Comparison of ENCODE assay signal across 19 cellular contexts in genomic region chr10:132242103-132242840, GRCh38. TPM values are rescaled to one million over a fixed set of nuclear protein-coding genes. Genes with fewer than 3 reads are reported as not detected.
A peak's percentile ranks its signal among the peaks of the same experiment; 100 is the strongest.
DNase-seq lines count a peak whose midpoint lies in the region; ATAC-seq and TF ChIP-seq lines count a peak whose summit lies in the region.
"Had no signal": no experiment of that assay in that cellular context is flagged by ENCODE, and none has a peak within 500 bp of the region (broad histone marks: within the 10 kb centered on the region; RNA-seq: fewer than 3 reads in every experiment).

No MANE protein-coding gene starts in this region.

- no peaks in the 10 kb centered on the region for H3K9me3 ChIP-seq in right cardiac atrium (ENCODE audit: control insufficient read depth, low read length)
- H3K9me3 ChIP-seq: BLaER1 treated with 17β-estradiol and CSF1 and Interleukin-3, amounts not matched to agents 10 nM and 100 nM had no signal

- H3K9me3 Mint-ChIP-seq in neural crest cell (no peaks in the 10 kb centered on the region), progenitor cell of endocrine pancreas (ENCODE audit: low read depth) (no peaks in the 10 kb centered on the region)
- H3K9me3 Mint-ChIP-seq: CD4-positive, alpha-beta T cell; CD8-positive, alpha-beta memory T cell had no signal

- H3K27me3 ChIP-seq in right cardiac atrium (ENCODE audit: control insufficient read depth, insufficient read depth) = no peaks in the 10 kb centered on the region

- H3K27ac Mint-ChIP-seq in neural crest cell (ENCODE audit: unreplicated experiment) (peak overlapping the region; percentile 43), progenitor cell of endocrine pancreas (peak overlapping the region; percentile 56)
- H3K27ac Mint-ChIP-seq: B cell; CD4-positive, alpha-beta T cell had no signal

- intact Hi-C loops in right cardiac atrium (cut with DNase I) (no loop called here), cardiac septum (cut with DNase I) (no loop called here)

- 83% methylated on average over 23 of the region's 23 CpGs for WGBS in right cardiac atrium

- H3K4me3 Mint-ChIP-seq in neural crest cell (no peak overlapping the region), progenitor cell of endocrine pancreas (ENCODE audit: low read depth) (no peak overlapping the region)
- H3K4me3 Mint-ChIP-seq: B cell; CD14-positive monocyte; CD4-positive, alpha-beta T cell; CD8-positive, alpha-beta memory T cell had no signal

- H3K27me3 Mint-ChIP-seq in neural crest cell (ENCODE audit: low read depth) = no peaks in the 10 kb centered on the region
- H3K27me3 Mint-ChIP-seq in progenitor cell of endocrine pancreas = peaks cover 11% of the 10 kb centered on the region
- H3K27me3 Mint-ChIP-seq: B cell; CD4-positive, alpha-beta T cell; CD8-positive, alpha-beta memory T cell had no signal

- no peak overlapping the region for H3K27ac ChIP-seq in right cardiac atrium (ENCODE audit: low read length)
- H3K27ac ChIP-seq: 22Rv1; BLaER1 treated with 17β-estradiol and CSF1 and Interleukin-3, amounts not matched to agents 10 nM and 100 nM had no signal

- H3K4me1 ChIP-seq in right cardiac atrium (ENCODE audit: control insufficient read depth, insufficient read depth, low read length) = no peaks in the 10 kb centered on the region

- ATAC-seq in right cardiac atrium = no peak
- ATAC-seq in left lobe of liver = no peak
- ATAC-seq: GM12878 had no signal

- H3K36me3 Mint-ChIP-seq in neural crest cell (ENCODE audit: low read depth) (no peaks in the 10 kb centered on the region), progenitor cell of endocrine pancreas (ENCODE audit: insufficient read depth) (no peaks in the 10 kb centered on the region)

- H3K4me1 Mint-ChIP-seq in neural crest cell (peaks cover 19% of the 10 kb centered on the region), progenitor cell of endocrine pancreas (ENCODE audit: low read depth) (no peaks in the 10 kb centered on the region)
- H3K4me1 Mint-ChIP-seq: B cell had no signal

- TF ChIP-seq CTCF in neural crest cell (conservative IDR thresholded peaks at IDR 0.05) (no peak), progenitor cell of endocrine pancreas (IDR thresholded peaks at IDR 0.05; ENCODE audit: unreplicated experiment) (no peak)

- peak in 2 of 3 donors; percentile 22 to 47 for DNase-seq in right cardiac atrium
- no peak for DNase-seq in cardiac septum (ENCODE audit: low spot score)
- no peak for DNase-seq in neural crest cell (ENCODE audit: low read depth, low spot score)
- no peak for DNase-seq in progenitor cell of endocrine pancreas (ENCODE audit: low spot score, unreplicated experiment)
- no peak for DNase-seq in inferior parietal cortex (ENCODE audit: extremely low spot score)
- no peak for DNase-seq in left lobe of liver (ENCODE audit: low spot score)
- DNase-seq: CD4-positive, alpha-beta T cell; CD8-positive, alpha-beta memory T cell; DMS 273 treated with DMSO at 0.1 percent for 48 hours; DMS79; EL; GDM1; H7; HCEC 1CT had no signal

- H3K4me3 ChIP-seq in right cardiac atrium (ENCODE audit: low read length) = no peak overlapping the region
- H3K4me3 ChIP-seq: BLaER1 treated with 17β-estradiol and CSF1 and Interleukin-3, amounts not matched to agents 10 nM and 100 nM; GM12878 had no signal

RNA-seq across cellular contexts. Expression of gene DPYSL4, which starts 55.5 kb away (rescaled TPM):
- total RNA-seq in right cardiac atrium (10 to 100 TPM in 1 of 4 donors, 1 to 10 TPM in 3; 1.9 to 13.8 (median 5.6) TPM), cardiac septum (55.4 TPM), neural crest cell (145 and 155 TPM in 2 replicates), progenitor cell of endocrine pancreas (54.6 and 55.9 TPM in 2 replicates), left lobe of liver (0.08 TPM)
- 11.0 TPM for polyA plus RNA-seq in right cardiac atrium
- polyA plus RNA-seq: CD14-positive monocyte; CD8-positive, alpha-beta memory T cell had no signal

Comparison
In these comparisons a context has a peak if more than half of its experiments do, and no peak if none do; other contexts are left out.
1. DNase-seq: peak in right cardiac atrium (2 of 3); none in cardiac septum (single experiment), neural crest cell (single experiment), progenitor cell of endocrine pancreas (single experiment), inferior parietal cortex (single experiment) and left lobe of liver (single experiment).